ENCODE assay signal across 8 cellular contexts in the genomic region with DNA sequence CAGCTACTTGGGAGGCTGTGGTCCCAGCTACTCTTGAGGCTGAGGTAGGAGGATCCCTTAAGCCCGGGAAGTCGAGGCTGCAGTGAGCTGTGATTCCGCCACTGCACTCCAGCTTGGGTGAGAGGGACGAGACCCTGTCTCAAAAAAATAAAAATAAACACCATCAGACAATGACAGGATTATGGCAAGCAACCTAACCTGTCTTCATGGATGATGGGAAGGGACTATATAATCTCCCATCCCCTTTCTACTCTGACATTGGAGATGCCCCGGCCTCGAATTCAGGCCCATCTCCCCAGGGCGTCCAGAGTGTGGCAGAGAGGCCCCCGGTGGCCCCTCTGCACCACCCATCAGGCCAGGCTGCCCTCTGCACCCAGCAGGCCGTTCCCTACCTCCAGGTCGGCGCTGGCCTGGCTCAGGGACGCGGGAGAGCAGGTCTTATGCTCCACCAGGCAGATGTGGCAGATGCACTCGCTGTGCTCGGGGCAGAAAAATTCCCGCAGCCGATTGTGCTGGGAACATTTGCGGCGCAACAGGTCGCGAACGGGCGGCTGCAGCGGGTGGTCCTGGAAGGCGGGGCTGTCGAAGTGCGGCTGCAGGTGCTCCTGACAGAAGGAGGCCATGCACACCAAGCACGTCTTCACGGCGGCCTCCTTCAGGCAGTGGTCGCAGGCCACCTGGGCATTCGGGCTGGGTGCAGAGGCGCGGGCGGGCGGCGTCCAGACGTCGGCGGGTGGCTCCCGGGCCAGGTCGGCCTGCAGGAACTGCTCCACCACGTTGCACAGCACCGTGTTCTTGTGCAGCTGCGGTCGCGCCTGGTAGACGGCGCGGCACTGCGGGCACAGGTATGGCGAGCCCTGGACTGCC. TPM values are rescaled to one million over a fixed set of nuclear protein-coding genes. Genes with fewer than 3 reads are reported as not detected.
DNase-seq lines count a peak whose midpoint lies in the region; ATAC-seq, FAIRE-seq and TF ChIP-seq lines count a peak whose summit lies in the region.

No MANE protein-coding gene starts in this region.

- no peaks in the 10 kb centered on the region; a peak in 1 of 5 replicates for H3K27me3 ChIP-seq in HepG2 (ENCODE audit: control insufficient read depth in 1 of 2, insufficient read depth in 2 of 2, low read length in 2 of 2)
- H3K27me3 ChIP-seq in tibial nerve, result no peaks in the 10 kb centered on the region

- in situ Hi-C loops in HepG2 (cut with HindIII; ENCODE audit: extremely low pct_ligation_motif_present, low pct_unique_long_range_greater_than_20kb), result no loop called here

- no peak for TF ChIP-seq CTCF in 22Rv1 (IDR thresholded peaks at IDR 0.05)
- peak; percentile 35 for TF ChIP-seq CTCF in HepG2 (CRISPR knock-in tag; IDR thresholded peaks at IDR 0.05)
- TF ChIP-seq CTCF in tibial nerve (IDR thresholded peaks at IDR 0.05), result no peak
- no peak for TF ChIP-seq CTCF in GM20000 (IDR thresholded peaks at IDR 0.05; ENCODE audit: extremely low read depth, missing control alignments)

- peak overlapping the region; percentile 94 for H3K4me2 ChIP-seq in HepG2 (ENCODE audit: low read depth, low read length)

- peaks cover 48% of the 10 kb centered on the region for H3K4me1 Mint-ChIP-seq in central memory CD8-positive, alpha-beta T cell

- no peak for TF ChIP-seq RAD21 in HepG2 (CRISPR knock-in tag; IDR thresholded peaks at IDR 0.05)

- TF ChIP-seq POLR2A in GM18505 (IDR thresholded peaks at IDR 0.05; ENCODE audit: borderline replicate concordance, extremely low read depth, insufficient read depth, insufficient read length), result no peak
- TF ChIP-seq POLR2A in HepG2 (IDR thresholded peaks at IDR 0.05; ENCODE audit: insufficient read depth in 1 of 2, low read depth in 2 of 2, low read length in 2 of 2), result no peak
- TF ChIP-seq POLR2A in tibial nerve (IDR thresholded peaks at IDR 0.05), result no peak

- no peaks in the 10 kb centered on the region for H3K9me3 ChIP-seq in HepG2 (ENCODE audit: low read length)
- no peaks in the 10 kb centered on the region for H3K9me3 ChIP-seq in tibial nerve

- peaks cover 5% of the 10 kb centered on the region for H3K9me3 Mint-ChIP-seq in central memory CD8-positive, alpha-beta T cell

- TSS peak; percentile 52 for BruUV-seq in HepG2 (replicated peaks; lab: Mats Ljungman, UMichigan)

- H3K27ac ChIP-seq in 22Rv1 (peak overlapping the region; percentile 59), HepG2 (ENCODE audit: extremely low read length, insufficient read depth, low read length) (peak overlapping the region; percentile 85), tibial nerve (peak overlapping the region; percentile 68 to 92 (median 88))

- no peak for TF ChIP-seq EP300 in HepG2 (IDR thresholded peaks at IDR 0.05; ENCODE audit: low read depth in 2 of 2, low read length in 2 of 2)
- TF ChIP-seq EP300 in HepG2 (CRISPR knock-in tag; IDR thresholded peaks at IDR 0.05; ENCODE audit: borderline replicate concordance), result no peak
- no peak for TF ChIP-seq EP300 in tibial nerve (IDR thresholded peaks at IDR 0.05)

- H3K36me3 ChIP-seq in HepG2 (replicated peaks in 1 of 2; ENCODE audit: control insufficient read depth in 1 of 2, insufficient read depth in 2 of 2, low read length in 2 of 2) (peaks cover 6 to 10% of the 10 kb centered on the region in 2 experiments), tibial nerve (peaks cover 0 to 11% (median 0%) of the 10 kb centered on the region in 3 donors)

- ATAC-seq in GM18505 (IDR thresholded peaks at IDR 0.05; ENCODE audit: unreplicated experiment) (peak; percentile 45), HG02943 (IDR thresholded peaks at IDR 0.05; ENCODE audit: low read depth, unreplicated experiment) (peak; percentile 51), HepG2 (peak; percentile 71)
- ATAC-seq in central memory CD8-positive, alpha-beta T cell (replicated peaks; ENCODE audit: extremely low read depth, poor library complexity, severe bottlenecking), result peak; percentile 66

- H4K20me1 ChIP-seq in HepG2 (ENCODE audit: insufficient read depth, low read length), result peaks cover 19% of the 10 kb centered on the region

- POLR2A ChIA-PET in HepG2 (lab: Yijun Ruan, JAX), result interaction anchor here (0.6 to 2.7 kb wide), 35 partner anchors 8 to 1718 kb away, joined by 3 to 28 read pairs (median 4); partner anchors contain the start of genes AKAP1, C17orf67, COIL and DGKE

- H2AFZ ChIP-seq in HepG2 (ENCODE audit: low read length), result no peak overlapping the region

- peak overlapping the region; percentile 88 for H3K9ac ChIP-seq in HepG2 (ENCODE audit: insufficient read depth, low read depth, low read length)

- H3K4me1 ChIP-seq in HepG2 (ENCODE audit: insufficient read depth, low read length), result peaks cover 52% of the 10 kb centered on the region
- H3K4me1 ChIP-seq in tibial nerve, result peaks cover 0 to 64% (median 35%) of the 10 kb centered on the region in 4 donors

- no peaks in the 10 kb centered on the region for H3K27me3 Mint-ChIP-seq in central memory CD8-positive, alpha-beta T cell

- peak overlapping the region; percentile 82 for H3K4me3 Mint-ChIP-seq in central memory CD8-positive, alpha-beta T cell

- DNase-seq in NCI-H69 (lab: John Stamatoyannopoulos, UW) (peak; percentile 85), HepG2 (ENCODE audit: low spot score) (no peak), tibial nerve (ENCODE audit: low spot score in 2 of 2) (no peak), GM20000 (ENCODE audit: low spot score) (no peak)
- no peak for DNase-seq in central memory CD8-positive, alpha-beta T cell (ENCODE audit: low spot score in 2 of 2)

- H3K79me2 ChIP-seq in HepG2 (ENCODE audit: insufficient read depth, low read length), result peaks cover 49% of the 10 kb centered on the region

- H3K36me3 Mint-ChIP-seq in central memory CD8-positive, alpha-beta T cell (ENCODE audit: insufficient read depth), result peaks cover 17% of the 10 kb centered on the region

- intact Hi-C loops in HepG2 (cut with micrococcal nuclease; ENCODE audit: unreplicated experiment), result no loop called here

- CTCF ChIA-PET in HepG2 (lab: Yijun Ruan, JAX; ENCODE audit: low intra/inter-chr PET ratio, low total read pairs), result no interaction called here

- WGBS in HepG2 (ENCODE audit: low lambda C conversion rate), result 4% methylated on average over 8 of the region's 52 CpGs
- WGBS in tibial nerve, 2 donors, result 8 to 43% methylated on average over 13 to 42 of the region's 52 CpGs

- H3K27ac Mint-ChIP-seq in central memory CD8-positive, alpha-beta T cell (ENCODE audit: low read depth), result peak overlapping the region; percentile 82

- H3K4me3 ChIP-seq in HepG2 (replicated peaks in 1 of 3; ENCODE audit: insufficient read depth in 1 of 3, low read depth in 2 of 3, low read length in 3 of 3) (peak overlapping the region; percentile 96 to 98 (median 98)), tibial nerve (peak overlapping the region; percentile 64 to 98 (median 78))

- FAIRE-seq in HepG2 (lab: Jason Lieb, UNC), result no peak

RNA-seq across cellular contexts. Expression of gene TRIM25, which starts 0.6 kb away (rescaled TPM):
- 38.3 and 42.2 TPM in 2 replicates for total RNA-seq in HepG2 (2016; rRNA removed; fragmentation: Illumina TruSeq; extraction: Trizol)
- total RNA-seq in HepG2 (2016; cell fraction: cytosol; rRNA removed; fragmentation: Illumina TruSeq; extraction: Trizol; ENCODE audit: low read depth), result 11.5 and 12.7 TPM in 2 replicates
- total RNA-seq in HepG2 (2016; cell fraction: insoluble cytoplasmic fraction; rRNA removed; fragmentation: Illumina TruSeq; extraction: Trizol), result 30.2 and 40.2 TPM in 2 replicates
- 13.6 and 14.8 TPM in 2 replicates for total RNA-seq in HepG2 (2016; cell fraction: membrane; rRNA removed; fragmentation: Illumina TruSeq; extraction: Trizol)
- 60.9 and 76.8 TPM in 2 replicates for total RNA-seq in HepG2 (2016; cell fraction: nucleus; rRNA removed; fragmentation: Illumina TruSeq; extraction: Trizol)
- polyA plus RNA-seq in HepG2 (2011; rRNA removed), result 30.8 and 37.6 TPM in 2 replicates
- 17.8 and 19.0 TPM in 2 replicates for polyA plus RNA-seq in HepG2 (2011; cell fraction: cytosol; rRNA removed)
- 100 and 122 TPM in 2 replicates for polyA plus RNA-seq in HepG2 (2011; cell fraction: nucleus; rRNA removed)
- 34.2 and 35.8 TPM in 2 replicates for polyA plus RNA-seq in HepG2 (2012)
- 1.8 and 2.0 TPM in 2 replicates for polyA plus RNA-seq in HepG2 (2016; cell fraction: cytosol; fragmentation: Illumina TruSeq; extraction: Trizol; ENCODE audit: low read depth)
- 32.0 and 43.7 TPM in 2 replicates for polyA plus RNA-seq in HepG2 (2016; cell fraction: insoluble cytoplasmic fraction; fragmentation: Illumina TruSeq; extraction: Trizol; ENCODE audit: low read depth)
- polyA plus RNA-seq in HepG2 (2016; cell fraction: membrane; fragmentation: Illumina TruSeq; extraction: Trizol; ENCODE audit: low read depth), result 5.0 and 6.2 TPM in 2 replicates
- polyA plus RNA-seq in HepG2 (2016; cell fraction: nucleus; fragmentation: Illumina TruSeq; extraction: Trizol; ENCODE audit: insufficient read depth, low read depth), result 104 and 121 TPM in 2 replicates
- 51.6 and 77.7 TPM in 2 replicates for polyA minus RNA-seq in HepG2 (2011; rRNA and poly(A)+ RNA removed; ENCODE audit: low replicate concordance)
- 27.8 and 28.2 TPM in 2 replicates for polyA minus RNA-seq in HepG2 (2011; cell fraction: cytosol; rRNA and poly(A)+ RNA removed)
- polyA minus RNA-seq in HepG2 (2011; cell fraction: nucleus; rRNA and poly(A)+ RNA removed), result 64.4 and 71.0 TPM in 2 replicates
- 10 to 100 TPM; 19.9 to 49.2 (median 31.5) TPM for total RNA-seq in tibial nerve

RNA-seq across cellular contexts. Expression of gene COIL, which starts 47.6 kb away (rescaled TPM):
- 29.4 and 39.0 TPM in 2 replicates for total RNA-seq in HepG2 (2016; rRNA removed; fragmentation: Illumina TruSeq; extraction: Trizol)
- total RNA-seq in HepG2 (2016; cell fraction: cytosol; rRNA removed; fragmentation: Illumina TruSeq; extraction: Trizol; ENCODE audit: low read depth), result 6.3 and 7.1 TPM in 2 replicates
- 30.1 and 39.1 TPM in 2 replicates for total RNA-seq in HepG2 (2016; cell fraction: insoluble cytoplasmic fraction; rRNA removed; fragmentation: Illumina TruSeq; extraction: Trizol)
- 15.5 and 19.2 TPM in 2 replicates for total RNA-seq in HepG2 (2016; cell fraction: membrane; rRNA removed; fragmentation: Illumina TruSeq; extraction: Trizol)
- 22.5 and 22.8 TPM in 2 replicates for total RNA-seq in HepG2 (2016; cell fraction: nucleus; rRNA removed; fragmentation: Illumina TruSeq; extraction: Trizol)
- polyA plus RNA-seq in HepG2 (2011; rRNA removed), result 5.7 and 8.1 TPM in 2 replicates
- 3.4 and 4.6 TPM in 2 replicates for polyA plus RNA-seq in HepG2 (2011; cell fraction: cytosol; rRNA removed)
- 4.1 and 5.2 TPM in 2 replicates for polyA plus RNA-seq in HepG2 (2011; cell fraction: nucleus; rRNA removed)
- 9.5 and 14.7 TPM in 2 replicates for polyA plus RNA-seq in HepG2 (2012)
- polyA plus RNA-seq in HepG2 (2016; cell fraction: cytosol; fragmentation: Illumina TruSeq; extraction: Trizol; ENCODE audit: low read depth), result 3.3 and 3.7 TPM in 2 replicates
- polyA plus RNA-seq in HepG2 (2016; cell fraction: insoluble cytoplasmic fraction; fragmentation: Illumina TruSeq; extraction: Trizol; ENCODE audit: low read depth), result 35.9 and 36.8 TPM in 2 replicates
- 6.7 and 7.4 TPM in 2 replicates for polyA plus RNA-seq in HepG2 (2016; cell fraction: membrane; fragmentation: Illumina TruSeq; extraction: Trizol; ENCODE audit: low read depth)
- 29.1 and 29.2 TPM in 2 replicates for polyA plus RNA-seq in HepG2 (2016; cell fraction: nucleus; fragmentation: Illumina TruSeq; extraction: Trizol; ENCODE audit: insufficient read depth, low read depth)
- polyA minus RNA-seq in HepG2 (2011; rRNA and poly(A)+ RNA removed; ENCODE audit: low replicate concordance), result 4.9 and 6.4 TPM in 2 replicates
- polyA minus RNA-seq in HepG2 (2011; cell fraction: cytosol; rRNA and poly(A)+ RNA removed), result 3.8 and 4.4 TPM in 2 replicates
- polyA minus RNA-seq in HepG2 (2011; cell fraction: nucleus; rRNA and poly(A)+ RNA removed), result 9.0 and 10.3 TPM in 2 replicates
- total RNA-seq in tibial nerve, result 10 to 100 TPM in 1 of 4 donors, 1 to 10 TPM in 3; 9.2 to 13.1 (median 9.7) TPM
